Comparison of ENCODE assay signal across 17 cellular contexts in the genomic region with DNA sequence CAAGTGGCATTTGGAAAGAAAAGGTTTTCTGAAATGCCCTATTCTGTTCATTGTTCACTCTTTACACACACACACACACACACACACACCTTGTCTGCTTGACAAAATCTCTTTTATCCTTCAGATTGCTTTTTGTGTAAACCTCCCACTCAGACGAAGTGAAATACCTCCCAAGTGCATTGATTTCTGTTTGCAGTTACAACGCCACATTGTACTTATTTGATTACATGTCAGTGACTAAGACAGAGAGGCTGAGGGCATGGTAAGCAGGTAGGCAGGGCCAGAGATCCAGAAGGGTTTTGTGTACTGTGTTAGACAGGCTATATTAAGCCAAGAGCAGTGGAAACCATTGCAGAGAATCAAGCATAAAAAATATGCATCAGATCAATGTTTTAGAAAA.
"Had no signal": no experiment of that assay in that cellular context is flagged by ENCODE, and none has a peak within 500 bp of the region (broad histone marks: within the 10 kb centered on the region; RNA-seq: fewer than 3 reads in every experiment).

No MANE protein-coding gene starts in this region.

- H3K27me3 ChIP-seq: adrenal gland, esophagus squamous epithelium, hepatocyte, testis, upper lobe of right lung had no signal

- H2AFZ ChIP-seq: hepatocyte had no signal

- FAIRE-seq: colon, keratinocyte had no signal

- ATAC-seq: natural killer cell, upper lobe of right lung had no signal

- H3K36me3 ChIP-seq: adrenal gland, esophagus squamous epithelium, upper lobe of right lung had no signal

- H3K4me2 ChIP-seq: hepatocyte had no signal

- DNase-seq: activated B cell treated with CpG ODN at 0.5 μM for 24 hours; activated CD4-positive, alpha-beta T cell treated with anti-CD3 and anti-CD28 coated beads for 48 hours; activated CD8-positive, alpha-beta T cell treated with anti-CD3 and anti-CD28 coated beads for 36 hours; activated effector memory CD4-positive, alpha-beta T cell treated with anti-CD3 and anti-CD28 coated beads, Interleukin-2, amount 50 U/mL, for 16 hours; activated T-cell treated with anti-CD3 and anti-CD28 coated beads, Interleukin-2, amount 50 U/mL, for 4 hours; adrenal gland; esophagus squamous epithelium; mesenchymal stem cell; natural killer cell; posterior cingulate gyrus; stimulated activated naive CD8-positive, alpha-beta T cell treated with anti-CD3 and anti-CD28 coated beads, Interleukin-15, amount 100 ng/mL, for 72 hours; testis; upper lobe of right lung had no signal

- H3K27ac ChIP-seq: adrenal gland, esophagus squamous epithelium, hepatocyte, skin epidermis, testis, upper lobe of right lung had no signal

- H3K4me3 ChIP-seq: adrenal gland, esophagus squamous epithelium, hepatocyte, skin epidermis, testis, upper lobe of right lung had no signal

- H3K4me1 ChIP-seq: adrenal gland, esophagus squamous epithelium, testis, upper lobe of right lung had no signal

- H3K9me3 ChIP-seq: adrenal gland, esophagus squamous epithelium, testis, upper lobe of right lung had no signal
